In genomic region chr20:62902926-62903615, GRCh38 we compare ENCODE assay signal across 18 cellular contexts. TPM values are rescaled to one million over a fixed set of nuclear protein-coding genes. Genes with fewer than 3 reads are reported as not detected.
DNase-seq lines count a peak whose midpoint lies in the region; ATAC-seq and TF ChIP-seq lines count a peak whose summit lies in the region.
"Had no signal": no experiment of that assay in that cellular context is flagged by ENCODE, and none has a peak within 500 bp of the region (broad histone marks: within the 10 kb centered on the region; RNA-seq: fewer than 3 reads in every experiment).

No MANE protein-coding gene starts in this region.

- peaks cover 29 to 37% (median 32%) of the 10 kb centered on the region in 4 donors for H3K4me1 ChIP-seq in esophagus muscularis mucosa

- TF ChIP-seq EP300 in esophagus muscularis mucosa (IDR thresholded peaks at IDR 0.05), result no peak

- no peak overlapping the region for H3K4me3 Mint-ChIP-seq in activated naive CD4-positive, alpha-beta T cell treated with anti-CD3 and anti-CD28 coated beads for 36 hours
- no peak overlapping the region for H3K4me3 Mint-ChIP-seq in HFFc6
- H3K4me3 Mint-ChIP-seq: activated CD4-positive, alpha-beta T cell treated with anti-CD3 and anti-CD28 coated beads, Interleukin-2, amount 10 ng/mL, durations not matched to agents 7 days and 5 days had no signal

- WGBS in esophagus muscularis mucosa, result 71% methylated on average over 5 of the region's 7 CpGs

- no peaks in the 10 kb centered on the region for H3K9me3 Mint-ChIP-seq in activated naive CD4-positive, alpha-beta T cell treated with anti-CD3 and anti-CD28 coated beads for 36 hours
- no peaks in the 10 kb centered on the region for H3K9me3 Mint-ChIP-seq in HFFc6
- H3K9me3 Mint-ChIP-seq: activated CD4-positive, alpha-beta T cell treated with anti-CD3 and anti-CD28 coated beads, Interleukin-2, amount 10 ng/mL, durations not matched to agents 7 days and 5 days had no signal

- TF ChIP-seq POLR2A in esophagus muscularis mucosa (IDR thresholded peaks at IDR 0.05; ENCODE audit: low read depth), result no peak

- no peak for TF ChIP-seq CTCF in HFFc6 (IDR thresholded peaks at IDR 0.05)
- TF ChIP-seq CTCF in esophagus muscularis mucosa (IDR thresholded peaks at IDR 0.05), result no peak

- peaks cover 58 to 74% (median 68%) of the 10 kb centered on the region in 4 donors for H3K36me3 ChIP-seq in esophagus muscularis mucosa

- H3K27ac Mint-ChIP-seq in activated naive CD4-positive, alpha-beta T cell treated with anti-CD3 and anti-CD28 coated beads for 36 hours, result peak overlapping the region; percentile 63
- peak overlapping the region; percentile 58; the same call in 1 of the 2 replicates for H3K27ac Mint-ChIP-seq in HFFc6
- H3K27ac Mint-ChIP-seq: activated CD4-positive, alpha-beta T cell treated with anti-CD3 and anti-CD28 coated beads, Interleukin-2, amount 10 ng/mL, durations not matched to agents 7 days and 5 days had no signal

- H3K27me3 Mint-ChIP-seq in activated naive CD4-positive, alpha-beta T cell treated with anti-CD3 and anti-CD28 coated beads for 36 hours (ENCODE audit: low read depth), result no peaks in the 10 kb centered on the region
- H3K27me3 Mint-ChIP-seq in HFFc6 (ENCODE audit: insufficient read depth), result peaks cover 7% of the 10 kb centered on the region; the same call in 1 of the 2 replicates
- H3K27me3 Mint-ChIP-seq: activated CD4-positive, alpha-beta T cell treated with anti-CD3 and anti-CD28 coated beads, Interleukin-2, amount 10 ng/mL, durations not matched to agents 7 days and 5 days had no signal

- intact Hi-C loops in activated naive CD4-positive, alpha-beta T cell treated with anti-CD3 and anti-CD28 coated beads for 36 hours (cut with micrococcal nuclease), result no loop called here
- intact Hi-C loops in posterior vena cava (cut with DNase I), result no loop called here
- intact Hi-C loops in esophagus muscularis mucosa (cut with DNase I), result loop anchor here (5.0 kb wide), 1 partner anchor 104 kb away; the partner anchor contains the start of gene BHLHE23

- no peaks in the 10 kb centered on the region for H3K27me3 ChIP-seq in esophagus muscularis mucosa
- H3K27me3 ChIP-seq: SJSA1, spleen, stomach, vagina had no signal

- DNase-seq in activated naive CD4-positive, alpha-beta T cell treated with anti-CD3 and anti-CD28 coated beads for 36 hours, result no peak
- DNase-seq in activated naive CD4-positive, alpha-beta T cell treated with anti-CD3 and anti-CD28 coated beads, Interleukin-2, amount 50 U/mL, for 16 hours, result no peak
- no peak for DNase-seq in HFFc6
- peak; percentile 73 for DNase-seq in astrocyte of the hippocampus (ENCODE audit: low read depth, low spot score)
- peak; percentile 48 for DNase-seq in posterior vena cava (ENCODE audit: low spot score)
- no peak for DNase-seq in esophagus muscularis mucosa (ENCODE audit: extremely low spot score)
- DNase-seq: activated CD4-positive, alpha-beta T cell treated with anti-CD3 and anti-CD28 coated beads, Interleukin-2, amount 10 ng/mL, durations not matched to agents 7 days and 5 days; COR-L47; effector CD4-positive, alpha-beta T cell; left ventricle myocardium superior; NCI-H1694; spleen; stomach; T1000 had no signal

- H3K9me3 ChIP-seq in esophagus muscularis mucosa, result no peaks in the 10 kb centered on the region
- H3K9me3 ChIP-seq: SJSA1, spleen, stomach, vagina had no signal

- H3K36me3 Mint-ChIP-seq in activated naive CD4-positive, alpha-beta T cell treated with anti-CD3 and anti-CD28 coated beads for 36 hours (ENCODE audit: low read depth), result peaks cover 40% of the 10 kb centered on the region
- peaks cover 38% of the 10 kb centered on the region for H3K36me3 Mint-ChIP-seq in HFFc6 (ENCODE audit: low read depth)

- H3K4me1 Mint-ChIP-seq in activated naive CD4-positive, alpha-beta T cell treated with anti-CD3 and anti-CD28 coated beads for 36 hours (ENCODE audit: low read depth), result peaks cover 31% of the 10 kb centered on the region
- peaks cover 57% of the 10 kb centered on the region for H3K4me1 Mint-ChIP-seq in HFFc6 (ENCODE audit: low read depth)

- no peak for ATAC-seq in HG03175 (IDR thresholded peaks at IDR 0.05; ENCODE audit: unreplicated experiment)
- no peak for ATAC-seq in HG03097 (IDR thresholded peaks at IDR 0.05; ENCODE audit: low FRiP score, unreplicated experiment)
- ATAC-seq: left ventricle myocardium superior had no signal

- no peak overlapping the region for H3K4me3 ChIP-seq in esophagus muscularis mucosa
- H3K4me3 ChIP-seq: SJSA1, spleen, stomach, vagina had no signal

- no peak overlapping the region for H3K27ac ChIP-seq in esophagus muscularis mucosa (replicated peaks in 1 of 4)
- H3K27ac ChIP-seq: SJSA1, stomach, vagina had no signal

- CTCF ChIA-PET in activated naive CD4-positive, alpha-beta T cell treated with anti-CD3 and anti-CD28 coated beads for 36 hours (lab: Charles Lee), result interaction anchor here (1.2 to 4.9 kb wide), 3 partner anchors 10 to 30 kb away, joined by 3 to 25 read pairs (median 4); no protein-coding TSS in a partner anchor

RNA-seq across cellular contexts. Expression of gene DIDO1, which starts 23.2 kb away (rescaled TPM):
- total RNA-seq in activated naive CD4-positive, alpha-beta T cell treated with anti-CD3 and anti-CD28 coated beads for 36 hours, result 10 to 100 TPM; 49.5 to 50.3 TPM
- total RNA-seq in HFFc6 (2021; fragmentation: NEBNext Ultra II Directional; extraction: Animal tissue kit (Norgen Biotek cat#: 25700)), result 10 to 100 TPM; 31.9 to 36.1 (median 34.8) TPM
- 10 to 100 TPM; 38.5 to 44.1 TPM for total RNA-seq in posterior vena cava
- total RNA-seq in esophagus muscularis mucosa, result 10 to 100 TPM; 48.9 to 61.6 (median 55.7) TPM

RNA-seq across cellular contexts. Expression of gene GID8, which starts 34.9 kb away (rescaled TPM):
- 10 to 100 TPM; 32.7 to 34.0 TPM for total RNA-seq in activated naive CD4-positive, alpha-beta T cell treated with anti-CD3 and anti-CD28 coated beads for 36 hours
- total RNA-seq in HFFc6 (2021; fragmentation: NEBNext Ultra II Directional; extraction: Animal tissue kit (Norgen Biotek cat#: 25700)), result 10 to 100 TPM; 19.1 to 26.9 (median 22.6) TPM
- total RNA-seq in posterior vena cava (10 to 100 TPM; 14.9 to 20.0 TPM), esophagus muscularis mucosa (10 to 100 TPM; 22.4 to 30.1 (median 25.6) TPM)

RNA-seq across cellular contexts. Expression of gene TCFL5, which starts 41.4 kb away (rescaled TPM):
- total RNA-seq in activated naive CD4-positive, alpha-beta T cell treated with anti-CD3 and anti-CD28 coated beads for 36 hours, result 1 to 10 TPM; 5.4 to 5.5 TPM
- total RNA-seq in HFFc6 (2021; fragmentation: NEBNext Ultra II Directional; extraction: Animal tissue kit (Norgen Biotek cat#: 25700)), result 10 to 100 TPM; 19.9 to 25.2 (median 21.1) TPM
- 10 to 100 TPM in 1 of 2 donors, 1 to 10 TPM in 1; 9.6 to 10.9 TPM for total RNA-seq in posterior vena cava
- 10 to 100 TPM; 12.3 to 29.7 (median 18.8) TPM for total RNA-seq in esophagus muscularis mucosa

RNA-seq across cellular contexts. Expression of gene SLC17A9, which starts 49.4 kb away (rescaled TPM):
- total RNA-seq in activated naive CD4-positive, alpha-beta T cell treated with anti-CD3 and anti-CD28 coated beads for 36 hours, result 10 to 100 TPM; 17.4 to 20.6 TPM
- 10 to 100 TPM; 32.8 to 47.0 (median 35.7) TPM for total RNA-seq in HFFc6 (2021; fragmentation: NEBNext Ultra II Directional; extraction: Animal tissue kit (Norgen Biotek cat#: 25700))
- total RNA-seq in posterior vena cava, result 10 to 100 TPM in 1 of 2 donors, 1 to 10 TPM in 1; 9.9 to 16.3 TPM
- total RNA-seq in esophagus muscularis mucosa, result 1 to 10 TPM; 2.2 to 5.2 (median 2.7) TPM
- total RNA-seq: SJSA1 had no signal

Comparison
In these comparisons a context has a peak if more than half of its experiments do, and no peak if none do; other contexts are left out.
1. DNase-seq: peak in astrocyte of the hippocampus (single experiment) and posterior vena cava (single experiment); none in activated naive CD4-positive, alpha-beta T cell treated with anti-CD3 and anti-CD28 coated beads for 36 hours (single experiment), activated naive CD4-positive, alpha-beta T cell treated with anti-CD3 and anti-CD28 coated beads, Interleukin-2, amount 50 U/mL, for 16 hours (single experiment), HFFc6 (single experiment) and esophagus muscularis mucosa (single experiment).